ENCODE assay signal across 16 cellular contexts in the genomic region with DNA sequence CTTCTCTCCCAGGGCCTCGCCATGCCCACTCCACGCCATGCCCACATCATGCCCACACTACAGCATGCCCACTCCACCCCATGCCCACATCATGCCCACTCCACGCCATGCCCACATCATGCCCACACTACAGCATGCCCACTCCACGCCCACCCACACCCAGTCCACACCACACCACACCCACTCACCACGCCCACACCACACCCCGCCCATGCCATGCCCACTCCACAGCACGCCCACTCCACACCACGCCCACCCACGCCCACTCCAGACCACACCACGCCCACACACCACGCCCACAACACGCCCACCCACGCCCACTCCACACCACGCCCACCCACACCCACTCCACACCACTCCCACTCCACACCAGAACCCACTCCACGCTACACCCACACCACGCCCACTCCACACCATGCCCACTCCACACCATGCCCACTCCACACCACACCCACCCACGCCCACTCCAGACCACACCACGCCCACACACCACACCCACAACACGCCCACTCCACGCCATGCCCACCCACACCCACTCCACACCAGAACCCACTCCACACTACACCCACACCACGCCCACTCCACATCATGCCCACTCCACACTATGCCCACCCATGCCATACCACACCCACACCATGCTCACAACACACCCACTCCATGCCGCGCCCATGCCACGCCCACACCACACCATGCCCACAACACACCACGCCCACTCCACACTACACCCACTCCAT.
DNase-seq lines count a peak whose midpoint lies in the region; ATAC-seq and TF ChIP-seq lines count a peak whose summit lies in the region.
"Had no signal": no experiment of that assay in that cellular context is flagged by ENCODE, and none has a peak within 500 bp of the region (broad histone marks: within the 10 kb centered on the region; RNA-seq: fewer than 3 reads in every experiment).

No MANE protein-coding gene starts in this region.

- H3K4me1 Mint-ChIP-seq in activated CD4-positive, alpha-beta T cell treated with anti-CD3 and anti-CD28 coated beads, Interleukin-2, amount 10 ng/mL, durations not matched to agents 24 days and 14 days = peaks cover 3% of the 10 kb centered on the region
- no peaks in the 10 kb centered on the region for H3K4me1 Mint-ChIP-seq in osteocyte (ENCODE audit: unreplicated experiment)
- H3K4me1 Mint-ChIP-seq: activated naive CD4-positive, alpha-beta T cell treated with anti-CD3 and anti-CD28 coated beads, Interleukin-2, amount 50 U/mL, for 24 hours had no signal

- TF ChIP-seq POLR2A in Peyer's patch (IDR thresholded peaks at IDR 0.05) = no peak

- no peaks in the 10 kb centered on the region for H3K36me3 ChIP-seq in Peyer's patch
- H3K36me3 ChIP-seq: heart right ventricle had no signal

- H3K4me3 Mint-ChIP-seq in activated CD4-positive, alpha-beta T cell treated with anti-CD3 and anti-CD28 coated beads, Interleukin-2, amount 10 ng/mL, durations not matched to agents 24 days and 14 days = peak overlapping the region; percentile 50
- no peak overlapping the region for H3K4me3 Mint-ChIP-seq in osteocyte (ENCODE audit: unreplicated experiment)
- H3K4me3 Mint-ChIP-seq: activated naive CD4-positive, alpha-beta T cell treated with anti-CD3 and anti-CD28 coated beads, Interleukin-2, amount 50 U/mL, for 24 hours; brain; IgD-negative memory B cell had no signal

- H3K4me1 ChIP-seq in Peyer's patch = no peaks in the 10 kb centered on the region

- peaks cover 13% of the 10 kb centered on the region for H3K27me3 Mint-ChIP-seq in activated CD4-positive, alpha-beta T cell treated with anti-CD3 and anti-CD28 coated beads, Interleukin-2, amount 10 ng/mL, durations not matched to agents 24 days and 14 days
- H3K27me3 Mint-ChIP-seq in osteocyte (ENCODE audit: unreplicated experiment) = peaks cover 19% of the 10 kb centered on the region

- peaks cover 4% of the 10 kb centered on the region for H3K9me3 Mint-ChIP-seq in activated CD4-positive, alpha-beta T cell treated with anti-CD3 and anti-CD28 coated beads, Interleukin-2, amount 10 ng/mL, durations not matched to agents 24 days and 14 days
- H3K9me3 Mint-ChIP-seq in osteocyte (ENCODE audit: unreplicated experiment) = no peaks in the 10 kb centered on the region
- H3K9me3 Mint-ChIP-seq: activated naive CD4-positive, alpha-beta T cell treated with anti-CD3 and anti-CD28 coated beads, Interleukin-2, amount 50 U/mL, for 24 hours; IgD-negative memory B cell had no signal

- no peak for TF ChIP-seq CTCF in Peyer's patch (IDR thresholded peaks at IDR 0.05)
- TF ChIP-seq CTCF in osteocyte (IDR thresholded peaks at IDR 0.05) = no peak

- H3K27ac ChIP-seq in Peyer's patch = no peak overlapping the region
- H3K27ac ChIP-seq: C4-2B, heart right ventricle had no signal

- no peak overlapping the region for H3K4me3 ChIP-seq in Peyer's patch
- H3K4me3 ChIP-seq: heart right ventricle had no signal

- peak overlapping the region; percentile 88 for H3K27ac Mint-ChIP-seq in activated CD4-positive, alpha-beta T cell treated with anti-CD3 and anti-CD28 coated beads, Interleukin-2, amount 10 ng/mL, durations not matched to agents 24 days and 14 days
- no peak overlapping the region for H3K27ac Mint-ChIP-seq in osteocyte (ENCODE audit: unreplicated experiment)
- H3K27ac Mint-ChIP-seq: activated naive CD4-positive, alpha-beta T cell treated with anti-CD3 and anti-CD28 coated beads, Interleukin-2, amount 50 U/mL, for 24 hours; brain; IgD-negative memory B cell had no signal

- no peak for DNase-seq in activated CD4-positive, alpha-beta T cell treated with anti-CD3 and anti-CD28 coated beads, Interleukin-2, amount 10 ng/mL, durations not matched to agents 24 days and 14 days
- DNase-seq in activated CD4-positive, alpha-beta T cell treated with anti-CD3 and anti-CD28 coated beads, Interleukin-2, amount 50 U/mL, for 4 hours = no peak
- DNase-seq in Peyer's patch (peak in 2 of 3 donors; percentile 43), left lobe of liver (ENCODE audit: low spot score) (peak; percentile 41), NCI-H526 treated with DMSO at 0.1 percent for 48 hours (lab: John Stamatoyannopoulos, UW) (no peak), NCI-H146 treated with DMSO at 0.1 percent for 48 hours (lab: John Stamatoyannopoulos, UW; ENCODE audit: unreplicated experiment) (no peak), osteocyte (ENCODE audit: extremely low spot score, unreplicated experiment) (no peak)
- peak; percentile 22 for DNase-seq in stimulated activated CD8-positive, alpha-beta memory T cell treated with anti-CD3 and anti-CD28 coated beads, Interleukin-4, amount 100 ng/mL, for 48 hours
- DNase-seq: heart right ventricle; midbrain; MV-4-11; stimulated activated CD4-positive, alpha-beta T cell treated with anti-CD3 and anti-CD28 coated beads, Interleukin-4, amount 100 ng/mL, for 4 hours had no signal

- no peaks in the 10 kb centered on the region for H3K9me3 ChIP-seq in Peyer's patch
- H3K9me3 ChIP-seq: heart right ventricle had no signal

- peaks cover 2% of the 10 kb centered on the region for H3K36me3 Mint-ChIP-seq in activated CD4-positive, alpha-beta T cell treated with anti-CD3 and anti-CD28 coated beads, Interleukin-2, amount 10 ng/mL, durations not matched to agents 24 days and 14 days (ENCODE audit: low read depth)
- H3K36me3 Mint-ChIP-seq in osteocyte (ENCODE audit: unreplicated experiment) = no peaks in the 10 kb centered on the region
- H3K36me3 Mint-ChIP-seq: activated naive CD4-positive, alpha-beta T cell treated with anti-CD3 and anti-CD28 coated beads, Interleukin-2, amount 50 U/mL, for 24 hours; brain had no signal

- intact Hi-C loops in activated CD4-positive, alpha-beta T cell treated with anti-CD3 and anti-CD28 coated beads, Interleukin-2, amount 10 ng/mL, durations not matched to agents 24 days and 14 days (cut with micrococcal nuclease) = no loop called here

- H3K27me3 ChIP-seq in Peyer's patch = no peaks in the 10 kb centered on the region

- ATAC-seq in left lobe of liver = no peak

Comparison
In these comparisons a context has a peak if more than half of its experiments do, and no peak if none do; other contexts are left out.
1. DNase-seq: peak in Peyer's patch (2 of 3), left lobe of liver (single experiment) and stimulated activated CD8-positive, alpha-beta memory T cell treated with anti-CD3 and anti-CD28 coated beads, Interleukin-4, amount 100 ng/mL, for 48 hours (single experiment); none in activated CD4-positive, alpha-beta T cell treated with anti-CD3 and anti-CD28 coated beads, Interleukin-2, amount 10 ng/mL, durations not matched to agents 24 days and 14 days (single experiment), activated CD4-positive, alpha-beta T cell treated with anti-CD3 and anti-CD28 coated beads, Interleukin-2, amount 50 U/mL, for 4 hours (0 of 2), NCI-H526 treated with DMSO at 0.1 percent for 48 hours (single experiment), NCI-H146 treated with DMSO at 0.1 percent for 48 hours (single experiment) and osteocyte (single experiment).